Comparison of ENCODE assay signal across 26 cellular contexts in genomic region chr13:100464006-100464405, GRCh38.
"Had no signal": no experiment of that assay in that cellular context is flagged by ENCODE, and none has a peak within 500 bp of the region (broad histone marks: within the 10 kb centered on the region; RNA-seq: fewer than 3 reads in every experiment).

No MANE protein-coding gene starts in this region.

- DNase-seq: activated CD4-positive, alpha-beta memory T cell treated with anti-CD3 and anti-CD28 coated beads, Interleukin-2, amount 10 ng/mL, durations not matched to agents 7 days and 5 days; activated CD4-positive, alpha-beta T cell treated with anti-CD3 and anti-CD28 coated beads for 36 hours; activated CD4-positive, alpha-beta T cell treated with anti-CD3 and anti-CD28 coated beads, Interleukin-2, amount 50 U/mL, for 1 hour; activated T-cell treated with anti-CD3 and anti-CD28 coated beads for 4 hours; aorta; body of pancreas; central memory CD4-positive, alpha-beta T cell; MM.1S; NCI-H1105; NCI-H1436; NCI-H1694 treated with DMSO at 0.1 percent for 48 hours; NCI-H2029 treated with DMSO at 0.1 percent for 48 hours; NCI-H2171; NCI-H345; NCI-H510A; NCI-H526 treated with DMSO at 0.1 percent for 48 hours; Peyer's patch; Right ventricle myocardium superior; SJCRH30; SK-N-SH; T-helper 1 cell; WERI-Rb-1 had no signal

- H3K4me3 Mint-ChIP-seq: activated CD4-positive, alpha-beta memory T cell treated with anti-CD3 and anti-CD28 coated beads, Interleukin-2, amount 10 ng/mL, durations not matched to agents 7 days and 5 days; activated CD4-positive, alpha-beta T cell treated with anti-CD3 and anti-CD28 coated beads for 36 hours; activated naive CD4-positive, alpha-beta T cell treated with anti-CD3 and anti-CD28 coated beads, Interleukin-2, amount 50 U/mL, for 24 hours; IgD-negative memory B cell had no signal

- H3K4me2 ChIP-seq: KMS-11, SK-N-SH had no signal

- H3K27me3 ChIP-seq: body of pancreas, Peyer's patch, SJCRH30 had no signal

- H3K27me3 Mint-ChIP-seq: activated CD4-positive, alpha-beta T cell treated with anti-CD3 and anti-CD28 coated beads for 36 hours; activated naive CD4-positive, alpha-beta T cell treated with anti-CD3 and anti-CD28 coated beads, Interleukin-2, amount 50 U/mL, for 24 hours; IgD-negative memory B cell had no signal

- H3K27ac Mint-ChIP-seq: activated CD4-positive, alpha-beta memory T cell treated with anti-CD3 and anti-CD28 coated beads, Interleukin-2, amount 10 ng/mL, durations not matched to agents 7 days and 5 days; activated CD4-positive, alpha-beta T cell treated with anti-CD3 and anti-CD28 coated beads for 36 hours; activated naive CD4-positive, alpha-beta T cell treated with anti-CD3 and anti-CD28 coated beads, Interleukin-2, amount 50 U/mL, for 24 hours; IgD-negative memory B cell had no signal

- H3K4me1 ChIP-seq: body of pancreas, Peyer's patch had no signal

- H3K9me2 ChIP-seq: SK-N-SH had no signal

- ATAC-seq: activated CD4-positive, alpha-beta T cell treated with anti-CD3 and anti-CD28 coated beads for 36 hours; body of pancreas had no signal

- H3K4me3 ChIP-seq: body of pancreas, Peyer's patch, SJCRH30 had no signal

- H3K9me3 Mint-ChIP-seq: activated naive CD4-positive, alpha-beta T cell treated with anti-CD3 and anti-CD28 coated beads, Interleukin-2, amount 50 U/mL, for 24 hours had no signal

- H3K36me3 ChIP-seq: Peyer's patch, SJCRH30, WERI-Rb-1 had no signal

- H3K4me1 Mint-ChIP-seq: activated CD4-positive, alpha-beta T cell treated with anti-CD3 and anti-CD28 coated beads for 36 hours; activated naive CD4-positive, alpha-beta T cell treated with anti-CD3 and anti-CD28 coated beads, Interleukin-2, amount 50 U/mL, for 24 hours; IgD-negative memory B cell had no signal

- H3K27ac ChIP-seq: body of pancreas, KMS-11, Peyer's patch, RWPE1, SJCRH30, WERI-Rb-1 had no signal
